Comparison of ENCODE assay signal across 9 cellular contexts in genomic region chr2:143132360-143132759, GRCh38. TPM values are rescaled to one million over a fixed set of nuclear protein-coding genes. Genes with fewer than 3 reads are reported as not detected.
DNase-seq lines count a peak whose midpoint lies in the region; ATAC-seq and TF ChIP-seq lines count a peak whose summit lies in the region.
"Had no signal": no experiment of that assay in that cellular context is flagged by ENCODE, and none has a peak within 500 bp of the region (broad histone marks: within the 10 kb centered on the region; RNA-seq: fewer than 3 reads in every experiment).

No MANE protein-coding gene starts in this region.

- no peaks in the 10 kb centered on the region for H3K27me3 Mint-ChIP-seq in T-helper 1 cell treated with Interleukin-12 subunit alpha and Interleukin-12 subunit beta and Interleukin-4 antibody, amounts not matched to agents 30 μg/mL and 1 μg/mL, for 36 hours (ENCODE audit: low read depth)
- no peaks in the 10 kb centered on the region for H3K27me3 Mint-ChIP-seq in naive thymus-derived CD8-positive, alpha-beta T cell

- H3K27ac ChIP-seq in hepatocyte (no peak overlapping the region), gastroesophageal sphincter (no peak overlapping the region)

- H3K27me3 ChIP-seq in hepatocyte (no peaks in the 10 kb centered on the region), gastroesophageal sphincter (no peaks in the 10 kb centered on the region)

- H3K9me2 ChIP-seq in hepatocyte (replicated peaks; ENCODE audit: insufficient read depth), result no peaks in the 10 kb centered on the region

- peaks cover 8% of the 10 kb centered on the region for H3K9me3 Mint-ChIP-seq in T-helper 1 cell treated with Interleukin-12 subunit alpha and Interleukin-12 subunit beta and Interleukin-4 antibody, amounts not matched to agents 30 μg/mL and 1 μg/mL, for 36 hours
- peaks cover 0 to 3% (median 0%) of the 10 kb centered on the region in 9 donors for H3K9me3 Mint-ChIP-seq in naive thymus-derived CD8-positive, alpha-beta T cell

- TF ChIP-seq CTCF in hepatocyte (IDR thresholded peaks at IDR 0.05; ENCODE audit: poor library complexity), result no peak
- no peak for TF ChIP-seq CTCF in gastroesophageal sphincter (IDR thresholded peaks at IDR 0.05)

- no peak for TF ChIP-seq EP300 in gastroesophageal sphincter (IDR thresholded peaks at IDR 0.05)

- H3K36me3 ChIP-seq in hepatocyte (replicated peaks; ENCODE audit: insufficient read depth, low read depth) (no peaks in the 10 kb centered on the region), gastroesophageal sphincter (no peaks in the 10 kb centered on the region)

- POLR2A ChIA-PET in naive thymus-derived CD8-positive, alpha-beta T cell (lab: Charles Lee), result interaction anchor here (0.8 to 2.9 kb wide), 3 partner anchors 9 to 27 kb away, joined by 3 to 10 read pairs (median 3); no protein-coding TSS in a partner anchor

- DNase-seq in naive thymus-derived CD8-positive, alpha-beta T cell, result no peak
- DNase-seq in hepatocyte (ENCODE audit: low spot score), result no peak
- no peak for DNase-seq in DMS79 treated with DMSO at 0.1 percent for 48 hours (lab: John Stamatoyannopoulos, UW)
- DNase-seq: left colon, NCI-H1092 treated with DMSO at 0.1 percent for 48 hours had no signal

- H3K4me1 Mint-ChIP-seq in T-helper 1 cell treated with Interleukin-12 subunit alpha and Interleukin-12 subunit beta and Interleukin-4 antibody, amounts not matched to agents 30 μg/mL and 1 μg/mL, for 36 hours (ENCODE audit: low read depth), result peaks cover 54% of the 10 kb centered on the region
- peaks cover 26 to 75% (median 64%) of the 10 kb centered on the region in 4 donors for H3K4me1 Mint-ChIP-seq in naive thymus-derived CD8-positive, alpha-beta T cell

- no peaks in the 10 kb centered on the region for H3K9me3 ChIP-seq in hepatocyte (ENCODE audit: low read depth)
- no peaks in the 10 kb centered on the region for H3K9me3 ChIP-seq in gastroesophageal sphincter

- H3K4me3 ChIP-seq in hepatocyte, result no peak overlapping the region
- H3K4me3 ChIP-seq in gastroesophageal sphincter, result no peak overlapping the region

- H3K4me2 ChIP-seq in hepatocyte, result no peak overlapping the region

- H3K27ac Mint-ChIP-seq in T-helper 1 cell treated with Interleukin-12 subunit alpha and Interleukin-12 subunit beta and Interleukin-4 antibody, amounts not matched to agents 30 μg/mL and 1 μg/mL, for 36 hours, result peak overlapping the region; percentile 37
- H3K27ac Mint-ChIP-seq in naive thymus-derived CD8-positive, alpha-beta T cell, result peak overlapping the region in 9 of 10 donors; percentile 7 to 90 (median 80)

- H3K4me1 ChIP-seq in hepatocyte (ENCODE audit: insufficient read depth), result no peaks in the 10 kb centered on the region
- no peaks in the 10 kb centered on the region for H3K4me1 ChIP-seq in gastroesophageal sphincter

- no peaks in the 10 kb centered on the region for H3K79me2 ChIP-seq in hepatocyte

- H4K20me1 ChIP-seq in hepatocyte (ENCODE audit: insufficient read depth, poor library complexity, severe bottlenecking), result no peaks in the 10 kb centered on the region

- H3K36me3 Mint-ChIP-seq in T-helper 1 cell treated with Interleukin-12 subunit alpha and Interleukin-12 subunit beta and Interleukin-4 antibody, amounts not matched to agents 30 μg/mL and 1 μg/mL, for 36 hours (ENCODE audit: low read depth), result peaks cover 34% of the 10 kb centered on the region
- H3K36me3 Mint-ChIP-seq in naive thymus-derived CD8-positive, alpha-beta T cell, result peaks cover 10 to 36% (median 11%) of the 10 kb centered on the region in 3 donors

- 74% methylated on average over 3 of the region's 3 CpGs for WGBS in hepatocyte (ENCODE audit: low lambda C conversion rate, missing lambda C conversion rate)
- WGBS in gastroesophageal sphincter (ENCODE audit: low coverage in 1 of 2), 2 donors, result 53 to 63% methylated on average over 3 of the region's 3 CpGs

- peak overlapping the region; percentile 77 for H3K4me3 Mint-ChIP-seq in T-helper 1 cell treated with Interleukin-12 subunit alpha and Interleukin-12 subunit beta and Interleukin-4 antibody, amounts not matched to agents 30 μg/mL and 1 μg/mL, for 36 hours
- H3K4me3 Mint-ChIP-seq in naive thymus-derived CD8-positive, alpha-beta T cell, result peak overlapping the region; percentile 42 to 85 (median 72)

- TF ChIP-seq POLR2A in GM18505 (IDR thresholded peaks at IDR 0.05; ENCODE audit: borderline replicate concordance, extremely low read depth, insufficient read depth, insufficient read length) (peak; percentile 18), gastroesophageal sphincter (IDR thresholded peaks at IDR 0.05) (no peak)

- H2AFZ ChIP-seq in hepatocyte, result no peak overlapping the region

- ATAC-seq in GM18505 (IDR thresholded peaks at IDR 0.05; ENCODE audit: unreplicated experiment) (peak; percentile 34), HG02852 (IDR thresholded peaks at IDR 0.05; ENCODE audit: unreplicated experiment) (peak; percentile 26), gastroesophageal sphincter (no peak)
- no peak for ATAC-seq in naive thymus-derived CD8-positive, alpha-beta T cell
- ATAC-seq: left colon had no signal

RNA-seq across cellular contexts. Expression of gene ARHGAP15, which starts 3.1 kb away (rescaled TPM):
- 100 to 1,000 TPM; 130 to 134 TPM for total RNA-seq in naive thymus-derived CD8-positive, alpha-beta T cell
- 100 to 1,000 TPM; 217 to 299 (median 253) TPM for polyA plus RNA-seq in naive thymus-derived CD8-positive, alpha-beta T cell
- total RNA-seq in hepatocyte (0.17 and 1.0 TPM in 2 replicates), gastroesophageal sphincter (1 to 10 TPM; 3.4 to 9.3 (median 6.4) TPM)
- polyA plus RNA-seq in hepatocyte, result not detected in 2 replicates

Comparison
In these comparisons a context has a peak if more than half of its experiments do, and no peak if none do; other contexts are left out.
1. ATAC-seq: peak in GM18505 (single experiment) and HG02852 (single experiment); none in naive thymus-derived CD8-positive, alpha-beta T cell (0 of 2) and gastroesophageal sphincter (single experiment).
2. RNA of gene ARHGAP15, which starts 3.1 kb away (total RNA-seq): 130 to 134 TPM in naive thymus-derived CD8-positive, alpha-beta T cell; 3.4 to 9.3 TPM in gastroesophageal sphincter and 0.17 to 1.0 TPM in hepatocyte; every median in the first group is over 10 times any median in the second.